ENCODE assay signal across 8 cellular contexts in the genomic region with DNA sequence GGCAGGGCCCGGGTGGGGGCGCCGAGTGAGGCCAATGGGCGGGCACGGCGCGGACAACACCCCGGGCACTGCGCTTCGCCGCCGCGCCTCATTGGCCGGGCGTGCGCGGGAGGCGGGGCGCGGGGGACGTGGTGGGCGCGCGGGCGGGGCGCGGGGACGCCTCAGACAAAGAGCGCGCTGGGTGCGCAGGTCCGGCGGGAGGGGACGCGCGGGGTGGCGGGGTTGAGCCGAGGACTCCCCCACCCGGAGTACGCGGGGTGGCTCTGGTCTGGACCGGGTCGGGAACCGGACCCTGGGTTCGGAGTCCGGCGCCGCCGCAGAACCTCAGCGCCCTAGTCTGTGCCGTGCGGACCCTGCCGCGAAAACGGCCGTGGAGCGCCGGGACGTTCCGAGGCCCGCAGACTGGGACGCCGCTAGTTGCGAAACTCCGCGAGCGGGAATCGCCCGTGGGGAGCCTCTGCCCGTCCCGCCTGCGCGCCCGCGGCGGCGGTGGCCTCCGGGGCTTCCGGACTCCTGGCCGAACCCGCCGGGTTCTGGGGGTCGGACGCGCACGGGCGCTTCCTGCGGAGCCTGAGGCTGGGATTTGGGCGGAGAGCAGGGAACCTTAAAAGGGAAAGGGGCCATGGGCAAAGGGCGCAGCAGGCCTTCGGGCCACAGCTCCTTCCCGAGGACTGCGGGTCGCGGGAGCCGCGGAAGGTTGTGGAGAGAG. TPM values are rescaled to one million over a fixed set of nuclear protein-coding genes. Genes with fewer than 3 reads are reported as not detected.
A peak's percentile ranks its signal among the peaks of the same experiment; 100 is the strongest.
DNase-seq lines count a peak whose midpoint lies in the region.

No MANE protein-coding gene starts in this region.

- peak overlapping the region; percentile 85 for H3K4me3 ChIP-seq in HAP-1
- peak overlapping the region; percentile 55 for H3K4me3 ChIP-seq in MG63

- DNase-seq in G401 (ENCODE audit: low spot score) (peak; percentile 91), HAP-1 (ENCODE audit: low spot score in 2 of 2) (peak; percentile 89 to 93), MG63 (peak; percentile 80), SK-N-DZ (ENCODE audit: low spot score) (peak; percentile 79), globus pallidus (ENCODE audit: low spot score) (peak; percentile 94), occipital lobe (lab: John Stamatoyannopoulos, UW) (peak; percentile 89), substantia nigra (lab: John Stamatoyannopoulos, UW) (peak; percentile 55 to 99 (median 88))
- peak; percentile 75 for DNase-seq in activated naive CD4-positive, alpha-beta T cell treated with anti-CD3 and anti-CD28 coated beads, Interleukin-2, amount 50 U/mL, for 16 hours

- peak overlapping the region; percentile 83 for H3K27ac ChIP-seq in substantia nigra (ENCODE audit: low read depth, low read length, poor library complexity, severe bottlenecking)

- in situ Hi-C loops in G401 (cut with HindIII; ENCODE audit: low sequenced_read_pairs), result no loop called here
- in situ Hi-C loops in HAP-1 (cut with MboI; ENCODE audit: low sequenced_read_pairs), result no loop called here

- H3K36me3 ChIP-seq in HAP-1 (replicated peaks) (0 out of 2 replicates have a peak, but pooled peaks cover 2% of the 10 kb centered on the region), MG63 (no peaks in the 10 kb centered on the region)

- H3K27me3 ChIP-seq in HAP-1 (ENCODE audit: low read depth), result no peaks in the 10 kb centered on the region
- H3K27me3 ChIP-seq in MG63, result no peaks in the 10 kb centered on the region

- H3K4me1 ChIP-seq in HAP-1, result peaks cover 10% of the 10 kb centered on the region

- H3K9me3 ChIP-seq in HAP-1, result no peaks in the 10 kb centered on the region
- no peaks in the 10 kb centered on the region for H3K9me3 ChIP-seq in MG63

RNA-seq across cellular contexts. Expression of a gene that starts 0.4 kb away (rescaled TPM):
- total RNA-seq in G401 (2014; rRNA removed; shearing (Covaris generic)), result 42.5 and 50.5 TPM in 2 replicates
- 8.0 and 9.6 TPM in 2 replicates for total RNA-seq in MG63 (2014; rRNA removed; shearing (Covaris generic); ENCODE audit: low replicate concordance)
- 73.8 and 82.2 TPM in 2 replicates for polyA plus RNA-seq in SK-N-DZ (2014; cell fraction: cytosol; rRNA removed)
- polyA plus RNA-seq in SK-N-DZ (2014; cell fraction: nucleus; rRNA removed), result 229 and 356 TPM in 2 replicates
- total RNA-seq in occipital lobe, result 41.8 TPM

RNA-seq across cellular contexts. Expression of a gene that starts 16.5 kb away (rescaled TPM):
- total RNA-seq in G401 (2014; rRNA removed; shearing (Covaris generic)), result 0.06 TPM in 1 of 2 replicates, not detected in the other
- not detected in 2 replicates for total RNA-seq in MG63 (2014; rRNA removed; shearing (Covaris generic); ENCODE audit: low replicate concordance)
- not detected in 2 replicates for polyA plus RNA-seq in SK-N-DZ (2014; cell fraction: cytosol; rRNA removed)
- 0.69 TPM in 1 of 2 replicates, not detected in the other for polyA plus RNA-seq in SK-N-DZ (2014; cell fraction: nucleus; rRNA removed)
- not detected for total RNA-seq in occipital lobe

Comparison
In these comparisons a context has a peak if more than half of its experiments do, and no peak if none do; other contexts are left out.
1. Peak in every context shown above with its lines: DNase-seq, H3K4me3 ChIP-seq and H3K27ac ChIP-seq.